In genomic region chr14:20682435-20683124, GRCh38 we compare ENCODE assay signal across 1 cellular context.
A peak's percentile ranks its signal among the peaks of the same experiment; 100 is the strongest.
TF ChIP-seq lines count a peak whose summit lies in the region.

No MANE protein-coding gene starts in this region.

TF ChIP-seq in K562, 482 proteins besides CTCF, POLR2A, EP300 and RAD21 (continued from another document and continues in another):
- TF ChIP-seq MGA (IDR thresholded peaks at IDR 0.05): no peak
- TF ChIP-seq, protein P1, sequence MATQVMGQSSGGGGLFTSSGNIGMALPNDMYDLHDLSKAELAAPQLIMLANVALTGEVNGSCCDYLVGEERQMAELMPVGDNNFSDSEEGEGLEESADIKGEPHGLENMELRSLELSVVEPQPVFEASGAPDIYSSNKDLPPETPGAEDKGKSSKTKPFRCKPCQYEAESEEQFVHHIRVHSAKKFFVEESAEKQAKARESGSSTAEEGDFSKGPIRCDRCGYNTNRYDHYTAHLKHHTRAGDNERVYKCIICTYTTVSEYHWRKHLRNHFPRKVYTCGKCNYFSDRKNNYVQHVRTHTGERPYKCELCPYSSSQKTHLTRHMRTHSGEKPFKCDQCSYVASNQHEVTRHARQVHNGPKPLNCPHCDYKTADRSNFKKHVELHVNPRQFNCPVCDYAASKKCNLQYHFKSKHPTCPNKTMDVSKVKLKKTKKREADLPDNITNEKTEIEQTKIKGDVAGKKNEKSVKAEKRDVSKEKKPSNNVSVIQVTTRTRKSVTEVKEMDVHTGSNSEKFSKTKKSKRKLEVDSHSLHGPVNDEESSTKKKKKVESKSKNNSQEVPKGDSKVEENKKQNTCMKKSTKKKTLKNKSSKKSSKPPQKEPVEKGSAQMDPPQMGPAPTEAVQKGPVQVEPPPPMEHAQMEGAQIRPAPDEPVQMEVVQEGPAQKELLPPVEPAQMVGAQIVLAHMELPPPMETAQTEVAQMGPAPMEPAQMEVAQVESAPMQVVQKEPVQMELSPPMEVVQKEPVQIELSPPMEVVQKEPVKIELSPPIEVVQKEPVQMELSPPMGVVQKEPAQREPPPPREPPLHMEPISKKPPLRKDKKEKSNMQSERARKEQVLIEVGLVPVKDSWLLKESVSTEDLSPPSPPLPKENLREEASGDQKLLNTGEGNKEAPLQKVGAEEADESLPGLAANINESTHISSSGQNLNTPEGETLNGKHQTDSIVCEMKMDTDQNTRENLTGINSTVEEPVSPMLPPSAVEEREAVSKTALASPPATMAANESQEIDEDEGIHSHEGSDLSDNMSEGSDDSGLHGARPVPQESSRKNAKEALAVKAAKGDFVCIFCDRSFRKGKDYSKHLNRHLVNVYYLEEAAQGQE (CRISPR knock-in tag; IDR thresholded peaks at IDR 0.05; ENCODE audit: low read depth): no peak
- no peak for TF ChIP-seq ETS2 (tag; IDR thresholded peaks at IDR 0.05; ENCODE audit: borderline replicate concordance, poor library complexity, severe bottlenecking)
- no peak for TF ChIP-seq SNRNP70 (optimal IDR thresholded peaks at IDR 0.05; ENCODE audit: low read depth, low read length)
- TF ChIP-seq, protein P2, sequence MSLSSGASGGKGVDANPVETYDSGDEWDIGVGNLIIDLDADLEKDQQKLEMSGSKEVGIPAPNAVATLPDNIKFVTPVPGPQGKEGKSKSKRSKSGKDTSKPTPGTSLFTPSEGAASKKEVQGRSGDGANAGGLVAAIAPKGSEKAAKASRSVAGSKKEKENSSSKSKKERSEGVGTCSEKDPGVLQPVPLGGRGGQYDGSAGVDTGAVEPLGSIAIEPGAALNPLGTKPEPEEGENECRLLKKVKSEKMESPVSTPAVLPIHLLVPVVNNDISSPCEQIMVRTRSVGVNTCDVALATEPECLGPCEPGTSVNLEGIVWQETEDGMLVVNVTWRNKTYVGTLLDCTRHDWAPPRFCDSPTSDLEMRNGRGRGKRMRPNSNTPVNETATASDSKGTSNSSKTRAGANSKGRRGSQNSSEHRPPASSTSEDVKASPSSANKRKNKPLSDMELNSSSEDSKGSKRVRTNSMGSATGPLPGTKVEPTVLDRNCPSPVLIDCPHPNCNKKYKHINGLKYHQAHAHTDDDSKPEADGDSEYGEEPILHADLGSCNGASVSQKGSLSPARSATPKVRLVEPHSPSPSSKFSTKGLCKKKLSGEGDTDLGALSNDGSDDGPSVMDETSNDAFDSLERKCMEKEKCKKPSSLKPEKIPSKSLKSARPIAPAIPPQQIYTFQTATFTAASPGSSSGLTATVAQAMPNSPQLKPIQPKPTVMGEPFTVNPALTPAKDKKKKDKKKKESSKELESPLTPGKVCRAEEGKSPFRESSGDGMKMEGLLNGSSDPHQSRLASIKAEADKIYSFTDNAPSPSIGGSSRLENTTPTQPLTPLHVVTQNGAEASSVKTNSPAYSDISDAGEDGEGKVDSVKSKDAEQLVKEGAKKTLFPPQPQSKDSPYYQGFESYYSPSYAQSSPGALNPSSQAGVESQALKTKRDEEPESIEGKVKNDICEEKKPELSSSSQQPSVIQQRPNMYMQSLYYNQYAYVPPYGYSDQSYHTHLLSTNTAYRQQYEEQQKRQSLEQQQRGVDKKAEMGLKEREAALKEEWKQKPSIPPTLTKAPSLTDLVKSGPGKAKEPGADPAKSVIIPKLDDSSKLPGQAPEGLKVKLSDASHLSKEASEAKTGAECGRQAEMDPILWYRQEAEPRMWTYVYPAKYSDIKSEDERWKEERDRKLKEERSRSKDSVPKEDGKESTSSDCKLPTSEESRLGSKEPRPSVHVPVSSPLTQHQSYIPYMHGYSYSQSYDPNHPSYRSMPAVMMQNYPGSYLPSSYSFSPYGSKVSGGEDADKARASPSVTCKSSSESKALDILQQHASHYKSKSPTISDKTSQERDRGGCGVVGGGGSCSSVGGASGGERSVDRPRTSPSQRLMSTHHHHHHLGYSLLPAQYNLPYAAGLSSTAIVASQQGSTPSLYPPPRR (CRISPR knock-in tag; IDR thresholded peaks at IDR 0.05; ENCODE audit: borderline replicate concordance): no peak
- TF ChIP-seq, protein P3, sequence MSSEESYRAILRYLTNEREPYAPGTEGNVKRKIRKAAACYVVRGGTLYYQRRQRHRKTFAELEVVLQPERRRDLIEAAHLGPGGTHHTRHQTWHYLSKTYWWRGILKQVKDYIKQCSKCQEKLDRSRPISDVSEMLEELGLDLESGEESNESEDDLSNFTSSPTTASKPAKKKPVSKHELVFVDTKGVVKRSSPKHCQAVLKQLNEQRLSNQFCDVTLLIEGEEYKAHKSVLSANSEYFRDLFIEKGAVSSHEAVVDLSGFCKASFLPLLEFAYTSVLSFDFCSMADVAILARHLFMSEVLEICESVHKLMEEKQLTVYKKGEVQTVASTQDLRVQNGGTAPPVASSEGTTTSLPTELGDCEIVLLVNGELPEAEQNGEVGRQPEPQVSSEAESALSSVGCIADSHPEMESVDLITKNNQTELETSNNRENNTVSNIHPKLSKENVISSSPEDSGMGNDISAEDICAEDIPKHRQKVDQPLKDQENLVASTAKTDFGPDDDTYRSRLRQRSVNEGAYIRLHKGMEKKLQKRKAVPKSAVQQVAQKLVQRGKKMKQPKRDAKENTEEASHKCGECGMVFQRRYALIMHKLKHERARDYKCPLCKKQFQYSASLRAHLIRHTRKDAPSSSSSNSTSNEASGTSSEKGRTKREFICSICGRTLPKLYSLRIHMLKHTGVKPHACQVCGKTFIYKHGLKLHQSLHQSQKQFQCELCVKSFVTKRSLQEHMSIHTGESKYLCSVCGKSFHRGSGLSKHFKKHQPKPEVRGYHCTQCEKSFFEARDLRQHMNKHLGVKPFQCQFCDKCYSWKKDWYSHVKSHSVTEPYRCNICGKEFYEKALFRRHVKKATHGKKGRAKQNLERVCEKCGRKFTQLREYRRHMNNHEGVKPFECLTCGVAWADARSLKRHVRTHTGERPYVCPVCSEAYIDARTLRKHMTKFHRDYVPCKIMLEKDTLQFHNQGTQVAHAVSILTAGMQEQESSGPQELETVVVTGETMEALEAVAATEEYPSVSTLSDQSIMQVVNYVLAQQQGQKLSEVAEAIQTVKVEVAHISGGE (CRISPR knock-in tag; IDR thresholded peaks at IDR 0.05): peak in 1 of 3 experiments; percentile 50; a peak in 1 of 6 replicates
- peak; percentile 29; the same call in 1 of the 2 replicates for TF ChIP-seq CEBPG (CRISPR knock-in tag; IDR thresholded peaks at IDR 0.05)
- TF ChIP-seq CEBPG (tag; conservative IDR thresholded peaks at IDR 0.05 in 1 of 2, IDR thresholded peaks at IDR 0.05 in 1 of 2): no peak
- no peak for TF ChIP-seq ZNF764 (CRISPR knock-in tag; IDR thresholded peaks at IDR 0.05; ENCODE audit: low read depth)
- TF ChIP-seq GATAD2B (IDR thresholded peaks at IDR 0.05; ENCODE audit: borderline replicate concordance): no peak
- TF ChIP-seq RBM14 (IDR thresholded peaks at IDR 0.05; ENCODE audit: borderline replicate concordance, insufficient read depth, low read depth, low read length): no peak
- TF ChIP-seq RCOR1 (IDR thresholded peaks at IDR 0.05; ENCODE audit: borderline replicate concordance in 1 of 2, low read depth in 2 of 2, low read length in 2 of 2): peak in 1 of 2 experiments; percentile 70; a peak in 2 of 4 replicates
- TF ChIP-seq ZNF217 (CRISPR knock-in tag; IDR thresholded peaks at IDR 0.05): no peak
- TF ChIP-seq ZNF3 (CRISPR knock-in tag; IDR thresholded peaks at IDR 0.05): no peak
- TF ChIP-seq RAD51 (IDR thresholded peaks at IDR 0.05; ENCODE audit: borderline replicate concordance, low read depth): 0 out of 2 replicates have a peak, but pooled peaks have one; percentile 4
- peak; percentile 15; the same call in 1 of the 2 replicates for TF ChIP-seq CEBPB (tag; IDR thresholded peaks at IDR 0.05)
- peak; percentile 81 to 85 for TF ChIP-seq NRF1 (conservative IDR thresholded peaks at IDR 0.05 in 1 of 2, IDR thresholded peaks at IDR 0.05 in 1 of 2)
- TF ChIP-seq HCFC1 (IDR thresholded peaks at IDR 0.05; ENCODE audit: low read depth, low read length): no peak
- TF ChIP-seq, protein P4, sequence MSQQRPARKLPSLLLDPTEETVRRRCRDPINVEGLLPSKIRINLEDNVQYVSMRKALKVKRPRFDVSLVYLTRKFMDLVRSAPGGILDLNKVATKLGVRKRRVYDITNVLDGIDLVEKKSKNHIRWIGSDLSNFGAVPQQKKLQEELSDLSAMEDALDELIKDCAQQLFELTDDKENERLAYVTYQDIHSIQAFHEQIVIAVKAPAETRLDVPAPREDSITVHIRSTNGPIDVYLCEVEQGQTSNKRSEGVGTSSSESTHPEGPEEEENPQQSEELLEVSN (IDR thresholded peaks at IDR 0.05; ENCODE audit: borderline replicate concordance in 1 of 2, extremely low read depth in 1 of 2, insufficient read depth in 1 of 2, insufficient read length in 1 of 2, low read depth in 1 of 2, low read length in 1 of 2, poor library complexity in 1 of 2, severe bottlenecking in 1 of 2): peak in 1 of 2 experiments; percentile 35
- peak; percentile 45 for TF ChIP-seq ETV1 (tag; conservative IDR thresholded peaks at IDR 0.05; ENCODE audit: low read depth)
- peak; percentile 99 for TF ChIP-seq CC2D1A (IDR thresholded peaks at IDR 0.05)
- TF ChIP-seq CBX5 (IDR thresholded peaks at IDR 0.05; ENCODE audit: borderline replicate concordance, low read depth): no peak
- TF ChIP-seq, protein P5, sequence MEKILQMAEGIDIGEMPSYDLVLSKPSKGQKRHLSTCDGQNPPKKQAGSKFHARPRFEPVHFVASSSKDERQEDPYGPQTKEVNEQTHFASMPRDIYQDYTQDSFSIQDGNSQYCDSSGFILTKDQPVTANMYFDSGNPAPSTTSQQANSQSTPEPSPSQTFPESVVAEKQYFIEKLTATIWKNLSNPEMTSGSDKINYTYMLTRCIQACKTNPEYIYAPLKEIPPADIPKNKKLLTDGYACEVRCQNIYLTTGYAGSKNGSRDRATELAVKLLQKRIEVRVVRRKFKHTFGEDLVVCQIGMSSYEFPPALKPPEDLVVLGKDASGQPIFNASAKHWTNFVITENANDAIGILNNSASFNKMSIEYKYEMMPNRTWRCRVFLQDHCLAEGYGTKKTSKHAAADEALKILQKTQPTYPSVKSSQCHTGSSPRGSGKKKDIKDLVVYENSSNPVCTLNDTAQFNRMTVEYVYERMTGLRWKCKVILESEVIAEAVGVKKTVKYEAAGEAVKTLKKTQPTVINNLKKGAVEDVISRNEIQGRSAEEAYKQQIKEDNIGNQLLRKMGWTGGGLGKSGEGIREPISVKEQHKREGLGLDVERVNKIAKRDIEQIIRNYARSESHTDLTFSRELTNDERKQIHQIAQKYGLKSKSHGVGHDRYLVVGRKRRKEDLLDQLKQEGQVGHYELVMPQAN (IDR thresholded peaks at IDR 0.05; ENCODE audit: borderline replicate concordance): peak; percentile 24; the same call in 1 of the 2 replicates
- no peak for TF ChIP-seq RFX5 (IDR thresholded peaks at IDR 0.05; ENCODE audit: low read depth, low read length)
